In genomic region chr15:90264649-90265048, GRCh38 we compare ENCODE assay signal across 6 cellular contexts. TPM values are rescaled to one million over a fixed set of nuclear protein-coding genes. Genes with fewer than 3 reads are reported as not detected.
DNase-seq lines count a peak whose midpoint lies in the region; TF ChIP-seq lines count a peak whose summit lies in the region.

No MANE protein-coding gene starts in this region.

- H3K27ac Mint-ChIP-seq in osteocyte (ENCODE audit: unreplicated experiment): peak overlapping the region; percentile 97

- peak; percentile 72 for DNase-seq in activated effector memory CD4-positive, alpha-beta T cell treated with anti-CD3 and anti-CD28 coated beads, Interleukin-2, amount 50 U/mL, for 16 hours
- DNase-seq in activated effector memory CD4-positive, alpha-beta T cell treated with Interleukin-2 at 50 U/mL for 16 hours: no peak
- peak in 1 of 61 donors; percentile 14 for DNase-seq in caudate nucleus (lab: John Stamatoyannopoulos, UW)
- no peak for DNase-seq in osteocyte (ENCODE audit: extremely low spot score, unreplicated experiment)
- DNase-seq in superior temporal gyrus (ENCODE audit: extremely low spot score): no peak
- no peak for DNase-seq in SKM-1 (lab: John Stamatoyannopoulos, UW; ENCODE audit: unreplicated experiment)

- no peaks in the 10 kb centered on the region for H3K9me3 Mint-ChIP-seq in osteocyte (ENCODE audit: unreplicated experiment)

- H3K27ac ChIP-seq in caudate nucleus (ENCODE audit: low read depth, low read length): peak overlapping the region; percentile 95

- H3K27me3 Mint-ChIP-seq in osteocyte (ENCODE audit: unreplicated experiment): no peaks in the 10 kb centered on the region

- H3K36me3 Mint-ChIP-seq in osteocyte (ENCODE audit: unreplicated experiment): peaks cover 7% of the 10 kb centered on the region

- no peak for TF ChIP-seq CTCF in osteocyte (IDR thresholded peaks at IDR 0.05)

- peaks cover 34% of the 10 kb centered on the region for H3K4me1 Mint-ChIP-seq in osteocyte (ENCODE audit: unreplicated experiment)

- H3K4me3 Mint-ChIP-seq in osteocyte (ENCODE audit: unreplicated experiment): peak overlapping the region; percentile 93

RNA-seq across cellular contexts. Expression of gene NGRN, which starts 0.8 kb away (rescaled TPM):
- 92.3 and 94.8 TPM in 2 replicates for total RNA-seq in osteocyte

RNA-seq across cellular contexts. Expression of gene TTLL13, which starts 15.3 kb away (rescaled TPM):
- not detected in 2 replicates for total RNA-seq in osteocyte

RNA-seq across cellular contexts. Expression of gene GDPGP1, which starts 30.6 kb away (rescaled TPM):
- total RNA-seq in osteocyte: 5.6 and 6.6 TPM in 2 replicates

RNA-seq across cellular contexts. Expression of gene CIB1, which starts 30.9 kb away (rescaled TPM):
- 33.8 and 35.9 TPM in 2 replicates for total RNA-seq in osteocyte
